1 cellular context compared by ENCODE assay signal in the genomic region with DNA sequence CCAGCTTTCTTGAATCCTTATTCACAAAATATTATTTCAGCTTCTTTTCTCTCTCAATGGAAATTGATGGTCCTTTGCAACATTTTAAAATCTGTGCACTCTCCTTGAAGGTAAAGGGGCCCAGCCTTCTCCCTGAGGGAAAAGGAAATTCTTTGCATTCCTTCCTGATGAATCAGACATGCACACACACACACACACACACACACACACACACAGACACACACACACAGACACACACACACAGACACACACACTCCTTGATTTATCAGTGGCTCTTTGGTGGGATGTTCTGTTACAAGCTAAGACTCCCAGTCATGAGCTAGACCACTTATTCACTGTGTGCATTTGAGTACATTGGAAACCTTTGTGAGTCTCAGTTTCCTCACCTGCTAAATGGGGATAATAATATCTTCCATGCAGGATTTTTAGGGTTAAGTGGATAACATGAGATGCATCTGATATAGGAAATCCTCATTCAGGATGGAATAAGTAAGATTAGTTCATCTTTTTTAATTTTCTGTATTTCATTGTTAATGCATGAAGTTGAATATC.
TF ChIP-seq lines count a peak whose summit lies in the region.

No MANE protein-coding gene starts in this region.

TF ChIP-seq in WTC11, 78 proteins besides CTCF, POLR2A, EP300 and RAD21 (continued from another document):
- TF ChIP-seq, protein P1, sequence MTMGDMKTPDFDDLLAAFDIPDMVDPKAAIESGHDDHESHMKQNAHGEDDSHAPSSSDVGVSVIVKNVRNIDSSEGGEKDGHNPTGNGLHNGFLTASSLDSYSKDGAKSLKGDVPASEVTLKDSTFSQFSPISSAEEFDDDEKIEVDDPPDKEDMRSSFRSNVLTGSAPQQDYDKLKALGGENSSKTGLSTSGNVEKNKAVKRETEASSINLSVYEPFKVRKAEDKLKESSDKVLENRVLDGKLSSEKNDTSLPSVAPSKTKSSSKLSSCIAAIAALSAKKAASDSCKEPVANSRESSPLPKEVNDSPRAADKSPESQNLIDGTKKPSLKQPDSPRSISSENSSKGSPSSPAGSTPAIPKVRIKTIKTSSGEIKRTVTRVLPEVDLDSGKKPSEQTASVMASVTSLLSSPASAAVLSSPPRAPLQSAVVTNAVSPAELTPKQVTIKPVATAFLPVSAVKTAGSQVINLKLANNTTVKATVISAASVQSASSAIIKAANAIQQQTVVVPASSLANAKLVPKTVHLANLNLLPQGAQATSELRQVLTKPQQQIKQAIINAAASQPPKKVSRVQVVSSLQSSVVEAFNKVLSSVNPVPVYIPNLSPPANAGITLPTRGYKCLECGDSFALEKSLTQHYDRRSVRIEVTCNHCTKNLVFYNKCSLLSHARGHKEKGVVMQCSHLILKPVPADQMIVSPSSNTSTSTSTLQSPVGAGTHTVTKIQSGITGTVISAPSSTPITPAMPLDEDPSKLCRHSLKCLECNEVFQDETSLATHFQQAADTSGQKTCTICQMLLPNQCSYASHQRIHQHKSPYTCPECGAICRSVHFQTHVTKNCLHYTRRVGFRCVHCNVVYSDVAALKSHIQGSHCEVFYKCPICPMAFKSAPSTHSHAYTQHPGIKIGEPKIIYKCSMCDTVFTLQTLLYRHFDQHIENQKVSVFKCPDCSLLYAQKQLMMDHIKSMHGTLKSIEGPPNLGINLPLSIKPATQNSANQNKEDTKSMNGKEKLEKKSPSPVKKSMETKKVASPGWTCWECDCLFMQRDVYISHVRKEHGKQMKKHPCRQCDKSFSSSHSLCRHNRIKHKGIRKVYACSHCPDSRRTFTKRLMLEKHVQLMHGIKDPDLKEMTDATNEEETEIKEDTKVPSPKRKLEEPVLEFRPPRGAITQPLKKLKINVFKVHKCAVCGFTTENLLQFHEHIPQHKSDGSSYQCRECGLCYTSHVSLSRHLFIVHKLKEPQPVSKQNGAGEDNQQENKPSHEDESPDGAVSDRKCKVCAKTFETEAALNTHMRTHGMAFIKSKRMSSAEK (CRISPR knock-in tag; IDR thresholded peaks at IDR 0.05; ENCODE audit: borderline replicate concordance), result no peak
- no peak for TF ChIP-seq SMAD4 (CRISPR knock-in tag; IDR thresholded peaks at IDR 0.05)
- no peak for TF ChIP-seq ZNF317 (CRISPR knock-in tag; IDR thresholded peaks at IDR 0.05; ENCODE audit: borderline replicate concordance, low read depth)
- no peak for TF ChIP-seq ZNF263 (CRISPR knock-in tag; IDR thresholded peaks at IDR 0.05; ENCODE audit: low read depth)
- TF ChIP-seq, protein P2, sequence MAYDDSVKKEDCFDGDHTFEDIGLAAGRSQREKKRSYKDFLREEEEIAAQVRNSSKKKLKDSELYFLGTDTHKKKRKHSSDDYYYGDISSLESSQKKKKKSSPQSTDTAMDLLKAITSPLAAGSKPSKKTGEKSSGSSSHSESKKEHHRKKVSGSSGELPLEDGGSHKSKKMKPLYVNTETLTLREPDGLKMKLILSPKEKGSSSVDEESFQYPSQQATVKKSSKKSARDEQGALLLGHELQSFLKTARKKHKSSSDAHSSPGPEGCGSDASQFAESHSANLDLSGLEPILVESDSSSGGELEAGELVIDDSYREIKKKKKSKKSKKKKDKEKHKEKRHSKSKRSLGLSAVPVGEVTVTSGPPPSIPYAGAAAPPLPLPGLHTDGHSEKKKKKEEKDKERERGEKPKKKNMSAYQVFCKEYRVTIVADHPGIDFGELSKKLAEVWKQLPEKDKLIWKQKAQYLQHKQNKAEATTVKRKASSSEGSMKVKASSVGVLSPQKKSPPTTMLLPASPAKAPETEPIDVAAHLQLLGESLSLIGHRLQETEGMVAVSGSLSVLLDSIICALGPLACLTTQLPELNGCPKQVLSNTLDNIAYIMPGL (CRISPR knock-in tag; IDR thresholded peaks at IDR 0.05), result no peak
- TF ChIP-seq OVOL2 (CRISPR knock-in tag; IDR thresholded peaks at IDR 0.05; ENCODE audit: borderline replicate concordance), result no peak
- no peak for TF ChIP-seq GRHL2 (CRISPR knock-in tag; IDR thresholded peaks at IDR 0.05; ENCODE audit: insufficient replicate concordance, severe bottlenecking)
- peak; percentile 76 for TF ChIP-seq GTF2I (CRISPR knock-in tag; conservative IDR thresholded peaks at IDR 0.05)
- TF ChIP-seq, protein P3, sequence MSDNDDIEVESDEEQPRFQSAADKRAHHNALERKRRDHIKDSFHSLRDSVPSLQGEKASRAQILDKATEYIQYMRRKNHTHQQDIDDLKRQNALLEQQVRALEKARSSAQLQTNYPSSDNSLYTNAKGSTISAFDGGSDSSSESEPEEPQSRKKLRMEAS (CRISPR knock-in tag; IDR thresholded peaks at IDR 0.05), result no peak
- no peak for TF ChIP-seq SOX15 (CRISPR knock-in tag; IDR thresholded peaks at IDR 0.05)
- no peak for TF ChIP-seq ZNF423 (CRISPR knock-in tag; IDR thresholded peaks at IDR 0.05)
- TF ChIP-seq SP1 (CRISPR knock-in tag; conservative IDR thresholded peaks at IDR 0.05), result no peak
- TF ChIP-seq, protein P4, sequence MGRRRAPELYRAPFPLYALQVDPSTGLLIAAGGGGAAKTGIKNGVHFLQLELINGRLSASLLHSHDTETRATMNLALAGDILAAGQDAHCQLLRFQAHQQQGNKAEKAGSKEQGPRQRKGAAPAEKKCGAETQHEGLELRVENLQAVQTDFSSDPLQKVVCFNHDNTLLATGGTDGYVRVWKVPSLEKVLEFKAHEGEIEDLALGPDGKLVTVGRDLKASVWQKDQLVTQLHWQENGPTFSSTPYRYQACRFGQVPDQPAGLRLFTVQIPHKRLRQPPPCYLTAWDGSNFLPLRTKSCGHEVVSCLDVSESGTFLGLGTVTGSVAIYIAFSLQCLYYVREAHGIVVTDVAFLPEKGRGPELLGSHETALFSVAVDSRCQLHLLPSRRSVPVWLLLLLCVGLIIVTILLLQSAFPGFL (CRISPR knock-in tag; IDR thresholded peaks at IDR 0.05; ENCODE audit: borderline replicate concordance), result no peak
- no peak for TF ChIP-seq CREB1 (CRISPR knock-in tag; IDR thresholded peaks at IDR 0.05)
- TF ChIP-seq, protein P5, sequence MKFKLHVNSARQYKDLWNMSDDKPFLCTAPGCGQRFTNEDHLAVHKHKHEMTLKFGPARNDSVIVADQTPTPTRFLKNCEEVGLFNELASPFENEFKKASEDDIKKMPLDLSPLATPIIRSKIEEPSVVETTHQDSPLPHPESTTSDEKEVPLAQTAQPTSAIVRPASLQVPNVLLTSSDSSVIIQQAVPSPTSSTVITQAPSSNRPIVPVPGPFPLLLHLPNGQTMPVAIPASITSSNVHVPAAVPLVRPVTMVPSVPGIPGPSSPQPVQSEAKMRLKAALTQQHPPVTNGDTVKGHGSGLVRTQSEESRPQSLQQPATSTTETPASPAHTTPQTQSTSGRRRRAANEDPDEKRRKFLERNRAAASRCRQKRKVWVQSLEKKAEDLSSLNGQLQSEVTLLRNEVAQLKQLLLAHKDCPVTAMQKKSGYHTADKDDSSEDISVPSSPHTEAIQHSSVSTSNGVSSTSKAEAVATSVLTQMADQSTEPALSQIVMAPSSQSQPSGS (CRISPR knock-in tag; IDR thresholded peaks at IDR 0.05; ENCODE audit: borderline replicate concordance, low read depth), result no peak
- TF ChIP-seq, protein P6, sequence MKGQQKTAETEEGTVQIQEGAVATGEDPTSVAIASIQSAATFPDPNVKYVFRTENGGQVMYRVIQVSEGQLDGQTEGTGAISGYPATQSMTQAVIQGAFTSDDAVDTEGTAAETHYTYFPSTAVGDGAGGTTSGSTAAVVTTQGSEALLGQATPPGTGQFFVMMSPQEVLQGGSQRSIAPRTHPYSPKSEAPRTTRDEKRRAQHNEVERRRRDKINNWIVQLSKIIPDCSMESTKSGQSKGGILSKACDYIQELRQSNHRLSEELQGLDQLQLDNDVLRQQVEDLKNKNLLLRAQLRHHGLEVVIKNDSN (CRISPR knock-in tag; IDR thresholded peaks at IDR 0.05), result no peak
- TF ChIP-seq MXD4 (CRISPR knock-in tag; IDR thresholded peaks at IDR 0.05; ENCODE audit: borderline replicate concordance), result no peak
- TF ChIP-seq, protein P7, sequence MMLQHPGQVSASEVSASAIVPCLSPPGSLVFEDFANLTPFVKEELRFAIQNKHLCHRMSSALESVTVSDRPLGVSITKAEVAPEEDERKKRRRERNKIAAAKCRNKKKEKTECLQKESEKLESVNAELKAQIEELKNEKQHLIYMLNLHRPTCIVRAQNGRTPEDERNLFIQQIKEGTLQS (CRISPR knock-in tag; conservative IDR thresholded peaks at IDR 0.05), result 0 out of 2 replicates have a peak, but pooled peaks have one; percentile 43
- TF ChIP-seq, protein P8, sequence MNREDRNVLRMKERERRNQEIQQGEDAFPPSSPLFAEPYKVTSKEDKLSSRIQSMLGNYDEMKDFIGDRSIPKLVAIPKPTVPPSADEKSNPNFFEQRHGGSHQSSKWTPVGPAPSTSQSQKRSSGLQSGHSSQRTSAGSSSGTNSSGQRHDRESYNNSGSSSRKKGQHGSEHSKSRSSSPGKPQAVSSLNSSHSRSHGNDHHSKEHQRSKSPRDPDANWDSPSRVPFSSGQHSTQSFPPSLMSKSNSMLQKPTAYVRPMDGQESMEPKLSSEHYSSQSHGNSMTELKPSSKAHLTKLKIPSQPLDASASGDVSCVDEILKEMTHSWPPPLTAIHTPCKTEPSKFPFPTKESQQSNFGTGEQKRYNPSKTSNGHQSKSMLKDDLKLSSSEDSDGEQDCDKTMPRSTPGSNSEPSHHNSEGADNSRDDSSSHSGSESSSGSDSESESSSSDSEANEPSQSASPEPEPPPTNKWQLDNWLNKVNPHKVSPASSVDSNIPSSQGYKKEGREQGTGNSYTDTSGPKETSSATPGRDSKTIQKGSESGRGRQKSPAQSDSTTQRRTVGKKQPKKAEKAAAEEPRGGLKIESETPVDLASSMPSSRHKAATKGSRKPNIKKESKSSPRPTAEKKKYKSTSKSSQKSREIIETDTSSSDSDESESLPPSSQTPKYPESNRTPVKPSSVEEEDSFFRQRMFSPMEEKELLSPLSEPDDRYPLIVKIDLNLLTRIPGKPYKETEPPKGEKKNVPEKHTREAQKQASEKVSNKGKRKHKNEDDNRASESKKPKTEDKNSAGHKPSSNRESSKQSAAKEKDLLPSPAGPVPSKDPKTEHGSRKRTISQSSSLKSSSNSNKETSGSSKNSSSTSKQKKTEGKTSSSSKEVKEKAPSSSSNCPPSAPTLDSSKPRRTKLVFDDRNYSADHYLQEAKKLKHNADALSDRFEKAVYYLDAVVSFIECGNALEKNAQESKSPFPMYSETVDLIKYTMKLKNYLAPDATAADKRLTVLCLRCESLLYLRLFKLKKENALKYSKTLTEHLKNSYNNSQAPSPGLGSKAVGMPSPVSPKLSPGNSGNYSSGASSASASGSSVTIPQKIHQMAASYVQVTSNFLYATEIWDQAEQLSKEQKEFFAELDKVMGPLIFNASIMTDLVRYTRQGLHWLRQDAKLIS (CRISPR knock-in tag; IDR thresholded peaks at IDR 0.05; ENCODE audit: borderline replicate concordance), result no peak
- TF ChIP-seq TCF7 (CRISPR knock-in tag; IDR thresholded peaks at IDR 0.05; ENCODE audit: low read depth), result no peak
- TF ChIP-seq, protein P9, sequence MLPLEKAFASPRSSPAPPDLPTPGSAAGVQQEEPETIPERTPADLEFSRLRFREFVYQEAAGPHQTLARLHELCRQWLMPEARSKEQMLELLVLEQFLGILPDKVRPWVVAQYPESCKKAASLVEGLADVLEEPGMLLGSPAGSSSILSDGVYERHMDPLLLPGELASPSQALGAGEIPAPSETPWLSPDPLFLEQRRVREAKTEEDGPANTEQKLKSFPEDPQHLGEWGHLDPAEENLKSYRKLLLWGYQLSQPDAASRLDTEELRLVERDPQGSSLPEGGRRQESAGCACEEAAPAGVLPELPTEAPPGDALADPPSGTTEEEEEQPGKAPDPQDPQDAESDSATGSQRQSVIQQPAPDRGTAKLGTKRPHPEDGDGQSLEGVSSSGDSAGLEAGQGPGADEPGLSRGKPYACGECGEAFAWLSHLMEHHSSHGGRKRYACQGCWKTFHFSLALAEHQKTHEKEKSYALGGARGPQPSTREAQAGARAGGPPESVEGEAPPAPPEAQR (CRISPR knock-in tag; IDR thresholded peaks at IDR 0.05), result no peak
- TF ChIP-seq, protein P10, sequence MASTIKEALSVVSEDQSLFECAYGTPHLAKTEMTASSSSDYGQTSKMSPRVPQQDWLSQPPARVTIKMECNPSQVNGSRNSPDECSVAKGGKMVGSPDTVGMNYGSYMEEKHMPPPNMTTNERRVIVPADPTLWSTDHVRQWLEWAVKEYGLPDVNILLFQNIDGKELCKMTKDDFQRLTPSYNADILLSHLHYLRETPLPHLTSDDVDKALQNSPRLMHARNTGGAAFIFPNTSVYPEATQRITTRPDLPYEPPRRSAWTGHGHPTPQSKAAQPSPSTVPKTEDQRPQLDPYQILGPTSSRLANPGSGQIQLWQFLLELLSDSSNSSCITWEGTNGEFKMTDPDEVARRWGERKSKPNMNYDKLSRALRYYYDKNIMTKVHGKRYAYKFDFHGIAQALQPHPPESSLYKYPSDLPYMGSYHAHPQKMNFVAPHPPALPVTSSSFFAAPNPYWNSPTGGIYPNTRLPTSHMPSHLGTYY (CRISPR knock-in tag; IDR thresholded peaks at IDR 0.05), result no peak
- no peak for TF ChIP-seq ESRRA (CRISPR knock-in tag; IDR thresholded peaks at IDR 0.05; ENCODE audit: borderline replicate concordance)
- no peak for TF ChIP-seq ATF1 (CRISPR knock-in tag; IDR thresholded peaks at IDR 0.05)
- TF ChIP-seq ZNF232 (CRISPR knock-in tag; IDR thresholded peaks at IDR 0.05), result no peak
- no peak for TF ChIP-seq ZNF416 (CRISPR knock-in tag; IDR thresholded peaks at IDR 0.05)
- peak; percentile 92 for TF ChIP-seq JUN (CRISPR knock-in tag; IDR thresholded peaks at IDR 0.05)
- no peak for TF ChIP-seq JAZF1 (CRISPR knock-in tag; IDR thresholded peaks at IDR 0.05)
- TF ChIP-seq, protein P11, sequence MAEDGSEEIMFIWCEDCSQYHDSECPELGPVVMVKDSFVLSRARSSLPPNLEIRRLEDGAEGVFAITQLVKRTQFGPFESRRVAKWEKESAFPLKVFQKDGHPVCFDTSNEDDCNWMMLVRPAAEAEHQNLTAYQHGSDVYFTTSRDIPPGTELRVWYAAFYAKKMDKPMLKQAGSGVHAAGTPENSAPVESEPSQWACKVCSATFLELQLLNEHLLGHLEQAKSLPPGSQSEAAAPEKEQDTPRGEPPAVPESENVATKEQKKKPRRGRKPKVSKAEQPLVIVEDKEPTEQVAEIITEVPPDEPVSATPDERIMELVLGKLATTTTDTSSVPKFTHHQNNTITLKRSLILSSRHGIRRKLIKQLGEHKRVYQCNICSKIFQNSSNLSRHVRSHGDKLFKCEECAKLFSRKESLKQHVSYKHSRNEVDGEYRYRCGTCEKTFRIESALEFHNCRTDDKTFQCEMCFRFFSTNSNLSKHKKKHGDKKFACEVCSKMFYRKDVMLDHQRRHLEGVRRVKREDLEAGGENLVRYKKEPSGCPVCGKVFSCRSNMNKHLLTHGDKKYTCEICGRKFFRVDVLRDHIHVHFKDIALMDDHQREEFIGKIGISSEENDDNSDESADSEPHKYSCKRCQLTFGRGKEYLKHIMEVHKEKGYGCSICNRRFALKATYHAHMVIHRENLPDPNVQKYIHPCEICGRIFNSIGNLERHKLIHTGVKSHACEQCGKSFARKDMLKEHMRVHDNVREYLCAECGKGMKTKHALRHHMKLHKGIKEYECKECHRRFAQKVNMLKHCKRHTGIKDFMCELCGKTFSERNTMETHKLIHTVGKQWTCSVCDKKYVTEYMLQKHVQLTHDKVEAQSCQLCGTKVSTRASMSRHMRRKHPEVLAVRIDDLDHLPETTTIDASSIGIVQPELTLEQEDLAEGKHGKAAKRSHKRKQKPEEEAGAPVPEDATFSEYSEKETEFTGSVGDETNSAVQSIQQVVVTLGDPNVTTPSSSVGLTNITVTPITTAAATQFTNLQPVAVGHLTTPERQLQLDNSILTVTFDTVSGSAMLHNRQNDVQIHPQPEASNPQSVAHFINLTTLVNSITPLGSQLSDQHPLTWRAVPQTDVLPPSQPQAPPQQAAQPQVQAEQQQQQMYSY (CRISPR knock-in tag; IDR thresholded peaks at IDR 0.05), result no peak
- no peak for TF ChIP-seq MYBL2 (CRISPR knock-in tag; IDR thresholded peaks at IDR 0.05)
- peak; percentile 96; the same call in 1 of the 2 replicates for TF ChIP-seq TEAD1 (CRISPR knock-in tag; IDR thresholded peaks at IDR 0.05)
